1 cellular context compared by ENCODE assay signal in the genomic region with DNA sequence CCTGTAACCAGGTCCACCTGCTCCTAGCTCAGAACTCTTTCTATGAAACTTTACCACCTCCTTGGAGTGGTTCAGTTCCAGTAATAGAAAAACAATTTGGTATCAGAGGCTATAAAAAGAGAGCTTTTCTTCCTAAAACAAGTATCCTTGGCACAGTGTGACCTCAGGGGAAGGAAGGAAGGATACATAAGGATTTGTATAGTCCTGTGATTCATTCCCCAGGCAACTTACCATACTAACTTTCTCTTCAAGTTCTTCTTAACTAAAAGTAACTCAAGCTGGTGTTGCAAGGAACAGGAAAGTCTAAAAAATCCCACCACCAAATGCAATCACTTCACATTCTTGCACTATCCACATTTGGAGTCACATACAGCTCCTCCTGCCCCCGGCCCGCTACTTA.
TF ChIP-seq lines count a peak whose summit lies in the region.

No MANE protein-coding gene starts in this region.

TF ChIP-seq in WTC11, 78 proteins besides CTCF, POLR2A, EP300 and RAD21 (continued from another document):
- TF ChIP-seq, protein P1, sequence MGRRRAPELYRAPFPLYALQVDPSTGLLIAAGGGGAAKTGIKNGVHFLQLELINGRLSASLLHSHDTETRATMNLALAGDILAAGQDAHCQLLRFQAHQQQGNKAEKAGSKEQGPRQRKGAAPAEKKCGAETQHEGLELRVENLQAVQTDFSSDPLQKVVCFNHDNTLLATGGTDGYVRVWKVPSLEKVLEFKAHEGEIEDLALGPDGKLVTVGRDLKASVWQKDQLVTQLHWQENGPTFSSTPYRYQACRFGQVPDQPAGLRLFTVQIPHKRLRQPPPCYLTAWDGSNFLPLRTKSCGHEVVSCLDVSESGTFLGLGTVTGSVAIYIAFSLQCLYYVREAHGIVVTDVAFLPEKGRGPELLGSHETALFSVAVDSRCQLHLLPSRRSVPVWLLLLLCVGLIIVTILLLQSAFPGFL (CRISPR knock-in tag; IDR thresholded peaks at IDR 0.05; ENCODE audit: borderline replicate concordance): no peak
- TF ChIP-seq, protein P2, sequence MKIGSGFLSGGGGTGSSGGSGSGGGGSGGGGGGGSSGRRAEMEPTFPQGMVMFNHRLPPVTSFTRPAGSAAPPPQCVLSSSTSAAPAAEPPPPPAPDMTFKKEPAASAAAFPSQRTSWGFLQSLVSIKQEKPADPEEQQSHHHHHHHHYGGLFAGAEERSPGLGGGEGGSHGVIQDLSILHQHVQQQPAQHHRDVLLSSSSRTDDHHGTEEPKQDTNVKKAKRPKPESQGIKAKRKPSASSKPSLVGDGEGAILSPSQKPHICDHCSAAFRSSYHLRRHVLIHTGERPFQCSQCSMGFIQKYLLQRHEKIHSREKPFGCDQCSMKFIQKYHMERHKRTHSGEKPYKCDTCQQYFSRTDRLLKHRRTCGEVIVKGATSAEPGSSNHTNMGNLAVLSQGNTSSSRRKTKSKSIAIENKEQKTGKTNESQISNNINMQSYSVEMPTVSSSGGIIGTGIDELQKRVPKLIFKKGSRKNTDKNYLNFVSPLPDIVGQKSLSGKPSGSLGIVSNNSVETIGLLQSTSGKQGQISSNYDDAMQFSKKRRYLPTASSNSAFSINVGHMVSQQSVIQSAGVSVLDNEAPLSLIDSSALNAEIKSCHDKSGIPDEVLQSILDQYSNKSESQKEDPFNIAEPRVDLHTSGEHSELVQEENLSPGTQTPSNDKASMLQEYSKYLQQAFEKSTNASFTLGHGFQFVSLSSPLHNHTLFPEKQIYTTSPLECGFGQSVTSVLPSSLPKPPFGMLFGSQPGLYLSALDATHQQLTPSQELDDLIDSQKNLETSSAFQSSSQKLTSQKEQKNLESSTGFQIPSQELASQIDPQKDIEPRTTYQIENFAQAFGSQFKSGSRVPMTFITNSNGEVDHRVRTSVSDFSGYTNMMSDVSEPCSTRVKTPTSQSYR (CRISPR knock-in tag; IDR thresholded peaks at IDR 0.05): no peak
- no peak for TF ChIP-seq NR1H2 (CRISPR knock-in tag; IDR thresholded peaks at IDR 0.05)
- TF ChIP-seq, protein P3, sequence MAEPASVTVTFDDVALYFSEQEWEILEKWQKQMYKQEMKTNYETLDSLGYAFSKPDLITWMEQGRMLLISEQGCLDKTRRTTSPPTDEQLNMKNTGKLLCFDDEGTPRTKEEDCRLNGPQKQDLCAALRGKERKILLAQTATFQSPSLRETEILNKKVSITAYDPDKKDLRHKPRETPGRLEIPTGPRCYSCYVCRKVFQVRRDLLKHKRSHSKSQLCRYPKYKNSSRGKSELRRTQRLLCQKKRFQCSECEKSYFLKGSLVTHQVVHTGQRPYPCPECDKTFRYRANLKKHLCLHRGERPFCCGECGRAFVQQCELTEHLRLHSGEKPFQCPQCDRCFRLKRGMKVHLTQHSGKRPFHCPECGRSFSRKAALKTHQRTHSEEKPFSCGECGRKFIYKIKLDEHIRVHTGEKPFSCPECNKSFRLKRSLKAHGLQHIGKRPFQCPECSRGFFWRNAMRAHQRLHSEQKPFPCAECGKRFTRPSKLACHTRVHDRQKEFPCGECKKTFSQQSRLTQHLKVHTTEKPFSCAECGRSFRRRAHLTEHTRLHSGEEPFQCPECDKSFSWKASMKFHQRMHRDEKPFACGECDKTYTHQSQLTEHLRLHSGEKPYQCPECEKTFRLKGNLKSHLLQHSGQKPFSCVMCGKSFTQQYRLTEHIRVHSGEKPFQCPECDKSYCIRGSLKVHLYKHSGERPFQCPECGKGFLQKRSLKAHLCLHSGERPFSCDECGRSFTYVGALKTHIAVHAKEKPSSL (CRISPR knock-in tag; conservative IDR thresholded peaks at IDR 0.05): no peak
